In genomic region chr2:3268705-3269029, GRCh38 we compare ENCODE assay signal across 20 cellular contexts.
"Had no signal": no experiment of that assay in that cellular context is flagged by ENCODE, and none has a peak within 500 bp of the region (broad histone marks: within the 10 kb centered on the region; RNA-seq: fewer than 3 reads in every experiment).

No MANE protein-coding gene starts in this region.

- ATAC-seq: effector memory CD8-positive, alpha-beta T cell; gastroesophageal sphincter had no signal

- H3K9me3 Mint-ChIP-seq: effector memory CD8-positive, alpha-beta T cell; immature natural killer cell; stimulated activated effector memory CD8-positive, alpha-beta T cell treated with anti-CD3 and anti-CD28 coated beads, Interleukin-12 subunit alpha, Interleukin-12 subunit beta, amount 100 ng/mL, for 72 hours had no signal

- H3K27ac Mint-ChIP-seq: effector memory CD8-positive, alpha-beta T cell; immature natural killer cell; naive B cell; nephron; stimulated activated effector memory CD8-positive, alpha-beta T cell treated with anti-CD3 and anti-CD28 coated beads, Interleukin-12 subunit alpha, Interleukin-12 subunit beta, amount 100 ng/mL, for 72 hours had no signal

- H3K36me3 ChIP-seq: left ventricle myocardium inferior, thoracic aorta had no signal

- H3K27ac ChIP-seq: esophagus squamous epithelium, gastroesophageal sphincter, left ventricle myocardium inferior, thoracic aorta had no signal

- DNase-seq: central memory CD4-positive, alpha-beta T cell; effector memory CD8-positive, alpha-beta T cell; esophagus squamous epithelium; foreskin fibroblast; glutamatergic neuron; left ventricle myocardium inferior; mesenchymal stem cell; naive B cell; occipital lobe; stimulated activated CD4-positive, alpha-beta T cell treated with anti-CD3 and anti-CD28 coated beads, Interleukin-4, amount 100 ng/mL, for 1 hour; stimulated activated CD8-positive, alpha-beta memory T cell treated with anti-CD3 and anti-CD28 coated beads, Interleukin-4, amount 100 ng/mL, for 48 hours; stimulated activated naive CD8-positive, alpha-beta T cell treated with anti-CD3 and anti-CD28 coated beads, Interleukin-15, Interleukin-2, amounts not matched to agents 100 U/mL and 50 U/mL, for 24 hours; trophoblast cell had no signal

- H3K4me2 ChIP-seq: smooth muscle cell had no signal

- H3K9me3 ChIP-seq: esophagus squamous epithelium, gastroesophageal sphincter, thoracic aorta had no signal

- H3K4me3 ChIP-seq: esophagus squamous epithelium, gastroesophageal sphincter, left ventricle myocardium inferior, lung, smooth muscle cell, thoracic aorta had no signal

- H3K4me1 ChIP-seq: gastroesophageal sphincter had no signal

- H3K36me3 Mint-ChIP-seq: stimulated activated effector memory CD8-positive, alpha-beta T cell treated with anti-CD3 and anti-CD28 coated beads, Interleukin-12 subunit alpha, Interleukin-12 subunit beta, amount 100 ng/mL, for 72 hours had no signal

- H3K27me3 Mint-ChIP-seq: effector memory CD8-positive, alpha-beta T cell; naive B cell had no signal

- H3K27me3 ChIP-seq: esophagus squamous epithelium, gastroesophageal sphincter had no signal

- H3K4me3 Mint-ChIP-seq: effector memory CD8-positive, alpha-beta T cell; immature natural killer cell; naive B cell; nephron; stimulated activated effector memory CD8-positive, alpha-beta T cell treated with anti-CD3 and anti-CD28 coated beads, Interleukin-12 subunit alpha, Interleukin-12 subunit beta, amount 100 ng/mL, for 72 hours had no signal
